ENCODE assay signal across 9 cellular contexts in the genomic region with DNA sequence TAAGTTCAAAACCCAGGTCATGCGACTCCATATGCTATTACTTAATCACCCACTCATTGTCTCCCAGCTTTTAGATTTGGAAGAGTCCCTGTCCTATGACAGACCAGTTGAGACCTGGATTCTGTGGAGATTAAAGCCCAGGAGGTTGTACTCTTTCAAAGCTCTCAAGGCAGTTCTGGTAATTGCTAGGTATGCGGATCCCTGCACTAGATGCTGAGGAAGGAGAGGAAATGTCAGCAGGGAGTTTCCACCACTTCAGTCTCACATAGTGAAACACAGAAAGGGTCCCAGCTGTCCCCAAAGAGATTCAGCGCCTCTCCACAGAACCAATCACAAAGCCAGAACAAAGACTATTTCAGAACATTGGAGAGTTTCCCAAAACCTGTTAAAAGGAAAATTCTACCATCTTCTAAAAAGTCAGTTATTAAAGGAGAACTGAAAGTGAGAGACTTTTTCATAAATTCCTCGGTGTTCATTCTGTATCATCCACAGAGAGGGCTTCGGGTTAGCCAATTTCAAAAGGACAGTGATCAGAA. TPM values are rescaled to one million over a fixed set of nuclear protein-coding genes. Genes with fewer than 3 reads are reported as not detected.
A peak's percentile ranks its signal among the peaks of the same experiment; 100 is the strongest.
DNase-seq lines count a peak whose midpoint lies in the region; ATAC-seq and TF ChIP-seq lines count a peak whose summit lies in the region.
"Had no signal": no experiment of that assay in that cellular context is flagged by ENCODE, and none has a peak within 500 bp of the region (broad histone marks: within the 10 kb centered on the region; RNA-seq: fewer than 3 reads in every experiment).

No MANE protein-coding gene starts in this region.

- H3K27me3 ChIP-seq in MM.1S (replicated peaks; ENCODE audit: insufficient read depth, low read length) (no peaks in the 10 kb centered on the region), muscle layer of duodenum (ENCODE audit: low read depth, low read length) (no peaks in the 10 kb centered on the region), adrenal gland (no peaks in the 10 kb centered on the region)

- intact Hi-C loops in adrenal gland (cut with DNase I) = no loop called here

- H4K20me1 ChIP-seq in MM.1S (ENCODE audit: insufficient read depth, low read length) = no peaks in the 10 kb centered on the region

- H3K4me3 ChIP-seq in MM.1S (ENCODE audit: low read length) = peak overlapping the region; percentile 25
- no peak overlapping the region for H3K4me3 ChIP-seq in muscle layer of duodenum (ENCODE audit: low read depth in 1 of 2, low read length in 2 of 2)
- no peak overlapping the region for H3K4me3 ChIP-seq in adrenal gland

- H3K4me2 ChIP-seq in MM.1S (ENCODE audit: low read depth, low read length) = peak overlapping the region; percentile 68

- H3K79me2 ChIP-seq in MM.1S (ENCODE audit: low read length) = peaks cover 66% of the 10 kb centered on the region

- H3K9me3 ChIP-seq in MM.1S (replicated peaks; ENCODE audit: insufficient read depth, low read length) (no peaks in the 10 kb centered on the region), muscle layer of duodenum (ENCODE audit: control insufficient read depth in 1 of 2, low read length in 2 of 2) (no peaks in the 10 kb centered on the region), adrenal gland (replicated peaks in 1 of 3) (no peaks in the 10 kb centered on the region)

- H3K36me3 ChIP-seq in MM.1S (replicated peaks; ENCODE audit: insufficient read depth, low read length) (peaks cover 18% of the 10 kb centered on the region), muscle layer of duodenum (ENCODE audit: control insufficient read depth in 1 of 2, insufficient read depth in 2 of 2, low read length in 2 of 2) (peaks cover 18 to 20% of the 10 kb centered on the region in 2 donors), adrenal gland (replicated peaks in 1 of 2) (peaks cover 0 to 40% of the 10 kb centered on the region in 2 donors)

- ATAC-seq in GM18868 (IDR thresholded peaks at IDR 0.05; ENCODE audit: unreplicated experiment) (peak; percentile 67), GM21786 (IDR thresholded peaks at IDR 0.05; ENCODE audit: unreplicated experiment) (peak; percentile 49)

- H3K27ac ChIP-seq in MM.1S (ENCODE audit: low read length) (peak overlapping the region; percentile 96), muscle layer of duodenum (ENCODE audit: low read length) (peak overlapping the region; percentile 42), adrenal gland (peak overlapping the region in 1 of 5 donors; percentile 10)

- no peaks in the 10 kb centered on the region for H3K9me2 ChIP-seq in MM.1S (replicated peaks; ENCODE audit: insufficient read depth, low read length)

- TF ChIP-seq CTCF in MM.1S (IDR thresholded peaks at IDR 0.05; ENCODE audit: low read length) (no peak), adrenal gland (IDR thresholded peaks at IDR 0.05) (no peak)

- H3F3A ChIP-seq in MM.1S (ENCODE audit: insufficient read depth, low read length) = peaks cover 67% of the 10 kb centered on the region

- H3K4me1 ChIP-seq in MM.1S (ENCODE audit: low read length) = peaks cover 81% of the 10 kb centered on the region
- peaks cover 11 to 22% of the 10 kb centered on the region in 2 donors for H3K4me1 ChIP-seq in muscle layer of duodenum (ENCODE audit: control insufficient read depth in 1 of 2, insufficient read depth in 2 of 2, low read length in 2 of 2)
- peaks cover 22 to 49% of the 10 kb centered on the region in 2 donors for H3K4me1 ChIP-seq in adrenal gland (replicated peaks in 1 of 2)

- peak overlapping the region; percentile 70 for H3K9ac ChIP-seq in MM.1S (ENCODE audit: low read length)

- H2AFZ ChIP-seq in MM.1S (ENCODE audit: low read length) = no peak overlapping the region

- DNase-seq in MM.1S = peak; percentile 92
- DNase-seq in cerebellar nuclear complex (lab: John Stamatoyannopoulos, UW) = no peak
- DNase-seq in HuH-7 (ENCODE audit: low spot score) = no peak
- DNase-seq in adrenal gland = no peak
- DNase-seq in KG1 (lab: John Stamatoyannopoulos, UW) = no peak
- DNase-seq: stimulated activated naive CD4-positive, alpha-beta T cell had no signal

- 83 to 87% (median 84%) methylated on average over 5 of the region's 5 CpGs for WGBS in adrenal gland, 4 donors

- TF ChIP-seq POLR2A in adrenal gland (IDR thresholded peaks at IDR 0.05) = no peak

RNA-seq across cellular contexts. Expression of a gene that starts 53.4 kb away (rescaled TPM):
- total RNA-seq in adrenal gland = 10 to 100 TPM; 35.4 to 93.1 (median 58.3) TPM
- polyA plus RNA-seq in adrenal gland = 10 to 100 TPM; 19.0 to 69.7 (median 20.0) TPM
